ENCODE assay signal across 1 cellular context in genomic region chr11:8828580-8829358, GRCh38.
TF ChIP-seq lines count a peak whose summit lies in the region.

No MANE protein-coding gene starts in this region.

TF ChIP-seq in H1, 55 proteins besides CTCF, POLR2A, EP300 and RAD21 (continued from another document):
- TF ChIP-seq CHD1 (IDR thresholded peaks at IDR 0.05; ENCODE audit: low read depth, low read length) (no peak), CTBP2 (IDR thresholded peaks at IDR 0.05; ENCODE audit: borderline replicate concordance, insufficient read depth, insufficient read length, low read length) (no peak), USF2 (IDR thresholded peaks at IDR 0.05; ENCODE audit: low read length) (no peak), E2F6 (IDR thresholded peaks at IDR 0.05) (no peak), KDM4A (IDR thresholded peaks at IDR 0.05; ENCODE audit: low read depth, low read length, severe bottlenecking) (no peak), TEAD4 (IDR thresholded peaks at IDR 0.05; ENCODE audit: low read depth, low read length) (no peak), SIX5 (IDR thresholded peaks at IDR 0.05; ENCODE audit: low read depth, low read length) (no peak), HDAC2 (IDR thresholded peaks at IDR 0.05; ENCODE audit: borderline replicate concordance in 1 of 2, low read depth in 2 of 2, low read length in 2 of 2) (no peak), GABPA (IDR thresholded peaks at IDR 0.05; ENCODE audit: borderline replicate concordance, insufficient read depth, low read length) (no peak), SAP30 (IDR thresholded peaks at IDR 0.05; ENCODE audit: insufficient read depth, insufficient replicate concordance, low read length) (no peak), BCL11A (IDR thresholded peaks at IDR 0.05; ENCODE audit: low read depth in 2 of 2, low read length in 2 of 2) (no peak), SIRT6 (IDR thresholded peaks at IDR 0.05; ENCODE audit: low read length) (no peak), POU5F1 (IDR thresholded peaks at IDR 0.05; ENCODE audit: low read depth, low read length) (no peak), ATF3 (IDR thresholded peaks at IDR 0.05; ENCODE audit: insufficient read depth, low read depth, low read length) (no peak), POLR2AphosphoS5 (IDR thresholded peaks at IDR 0.05; ENCODE audit: low read depth, low read length) (no peak), MAFK (IDR thresholded peaks at IDR 0.05; ENCODE audit: low read depth, low read length) (no peak)
